ENCODE assay signal across 15 cellular contexts in the genomic region with DNA sequence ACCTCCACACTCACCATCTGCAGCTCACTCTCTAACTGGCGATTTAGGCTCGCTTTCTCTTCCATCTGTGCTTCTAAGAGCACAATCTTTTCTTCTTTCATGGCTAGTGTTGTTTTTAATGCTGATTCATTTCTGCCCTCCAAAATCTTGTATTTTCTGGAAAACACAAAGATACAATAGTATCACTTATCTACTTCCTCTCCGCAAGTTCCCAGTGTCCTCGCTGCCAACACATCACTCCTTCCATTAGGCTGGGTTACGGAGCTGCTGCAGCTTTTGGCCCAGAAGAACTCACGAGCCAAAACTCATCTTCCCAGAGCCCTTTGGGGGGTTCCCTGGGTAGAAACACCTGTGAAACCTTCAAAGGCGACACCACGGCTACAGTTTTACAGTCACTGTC.
DNase-seq lines count a peak whose midpoint lies in the region; ATAC-seq and TF ChIP-seq lines count a peak whose summit lies in the region.
"Had no signal": no experiment of that assay in that cellular context is flagged by ENCODE, and none has a peak within 500 bp of the region (broad histone marks: within the 10 kb centered on the region; RNA-seq: fewer than 3 reads in every experiment).

No MANE protein-coding gene starts in this region.

- CTCF ChIA-PET in activated CD4-positive, alpha-beta T cell treated with anti-CD3 and anti-CD28 coated beads for 36 hours (lab: Charles Lee), result no interaction called here
- CTCF ChIA-PET in PC-9 (lab: Charles Lee), result no interaction called here

- H3K27me3 Mint-ChIP-seq in activated CD4-positive, alpha-beta T cell treated with anti-CD3 and anti-CD28 coated beads for 36 hours, result no peaks in the 10 kb centered on the region
- no peaks in the 10 kb centered on the region for H3K27me3 Mint-ChIP-seq in stimulated activated naive CD8-positive, alpha-beta T cell treated with anti-CD3 and anti-CD28 coated beads, Interleukin-15, Interleukin-2, amounts not matched to agents 100 ng/mL and 50 ng/mL, for 24 hours
- H3K27me3 Mint-ChIP-seq in endothelial cell (ENCODE audit: unreplicated experiment), result peaks cover 9% of the 10 kb centered on the region

- BruUV-seq in PC-9 (replicated peaks; lab: Mats Ljungman, UMichigan), result no TSS peak

- DNase-seq in activated CD4-positive, alpha-beta T cell treated with anti-CD3 and anti-CD28 coated beads for 36 hours, result no peak
- no peak for DNase-seq in activated CD4-positive, alpha-beta T cell treated with anti-CD3 and anti-CD28 coated beads for 48 hours
- DNase-seq in stimulated activated naive CD8-positive, alpha-beta T cell treated with anti-CD3 and anti-CD28 coated beads, Interleukin-15, Interleukin-2, amounts not matched to agents 100 U/mL and 50 U/mL, for 24 hours, result no peak
- no peak for DNase-seq in endothelial cell (ENCODE audit: low spot score)
- DNase-seq in testis, result peak; percentile 42
- no peak for DNase-seq in PC-9
- no peak for DNase-seq in hepatic stellate cell (ENCODE audit: low spot score)
- DNase-seq: Calu3, DMS79, H9, NCI-H187 treated with DMSO at 0.1 percent for 48 hours, NCI-H2171 treated with DMSO at 0.1 percent for 48 hours, NCI-H510A treated with DMSO at 0.1 percent for 48 hours had no signal

- no peak overlapping the region for H2AFZ ChIP-seq in PC-9

- H3K79me2 ChIP-seq in PC-9 (ENCODE audit: low read depth), result no peaks in the 10 kb centered on the region

- H3K4me2 ChIP-seq in PC-9, result no peak overlapping the region

- H3K36me3 ChIP-seq in testis (ENCODE audit: low read depth, missing control alignments), result no peaks in the 10 kb centered on the region
- H3K36me3 ChIP-seq in PC-9 (ENCODE audit: low read depth), result no peaks in the 10 kb centered on the region

- TF ChIP-seq POLR2A in testis (IDR thresholded peaks at IDR 0.05), result no peak

- peaks cover 74% of the 10 kb centered on the region for H3K36me3 Mint-ChIP-seq in activated CD4-positive, alpha-beta T cell treated with anti-CD3 and anti-CD28 coated beads for 36 hours (ENCODE audit: low read depth)
- H3K36me3 Mint-ChIP-seq in stimulated activated naive CD8-positive, alpha-beta T cell treated with anti-CD3 and anti-CD28 coated beads, Interleukin-15, Interleukin-2, amounts not matched to agents 100 ng/mL and 50 ng/mL, for 24 hours (ENCODE audit: low read depth), result peaks cover 76% of the 10 kb centered on the region
- H3K36me3 Mint-ChIP-seq in endothelial cell (ENCODE audit: low read depth, unreplicated experiment), result peaks cover 51% of the 10 kb centered on the region

- intact Hi-C loops in activated CD4-positive, alpha-beta T cell treated with anti-CD3 and anti-CD28 coated beads for 36 hours (cut with DNase I, micrococcal nuclease), result no loop called here
- intact Hi-C loops in testis (cut with DNase I; ENCODE audit: low total_unique reads), result no loop called here
- intact Hi-C loops in PC-9 (cut with micrococcal nuclease; ENCODE audit: unreplicated experiment), result no loop called here

- no peaks in the 10 kb centered on the region for H3K9me3 ChIP-seq in testis
- no peaks in the 10 kb centered on the region for H3K9me3 ChIP-seq in PC-9 (ENCODE audit: insufficient read depth, low read depth)

- TF ChIP-seq CTCF in endothelial cell (IDR thresholded peaks at IDR 0.05; ENCODE audit: unreplicated experiment) (no peak), testis (IDR thresholded peaks at IDR 0.05) (no peak), PC-9 (conservative IDR thresholded peaks at IDR 0.05) (no peak)

- no peaks in the 10 kb centered on the region for H4K20me1 ChIP-seq in PC-9 (ENCODE audit: insufficient read depth)

- no peak overlapping the region for H3K27ac ChIP-seq in testis
- no peak overlapping the region for H3K27ac ChIP-seq in PC-9
- H3K27ac ChIP-seq: C4-2B had no signal

- peak overlapping the region; percentile 77 for H3K27ac Mint-ChIP-seq in activated CD4-positive, alpha-beta T cell treated with anti-CD3 and anti-CD28 coated beads for 36 hours
- H3K27ac Mint-ChIP-seq in stimulated activated naive CD8-positive, alpha-beta T cell treated with anti-CD3 and anti-CD28 coated beads, Interleukin-15, Interleukin-2, amounts not matched to agents 100 ng/mL and 50 ng/mL, for 24 hours, result peak overlapping the region; percentile 29
- H3K27ac Mint-ChIP-seq in endothelial cell (ENCODE audit: unreplicated experiment), result peak overlapping the region; percentile 3

- H3K4me1 Mint-ChIP-seq in activated CD4-positive, alpha-beta T cell treated with anti-CD3 and anti-CD28 coated beads for 36 hours, result peaks cover 40% of the 10 kb centered on the region
- H3K4me1 Mint-ChIP-seq in stimulated activated naive CD8-positive, alpha-beta T cell treated with anti-CD3 and anti-CD28 coated beads, Interleukin-15, Interleukin-2, amounts not matched to agents 100 ng/mL and 50 ng/mL, for 24 hours (ENCODE audit: low read depth), result peaks cover 39% of the 10 kb centered on the region
- peaks cover 9% of the 10 kb centered on the region for H3K4me1 Mint-ChIP-seq in endothelial cell (ENCODE audit: unreplicated experiment)

- no peak overlapping the region for H3K4me3 Mint-ChIP-seq in activated CD4-positive, alpha-beta T cell treated with anti-CD3 and anti-CD28 coated beads for 36 hours
- H3K4me3 Mint-ChIP-seq in stimulated activated naive CD8-positive, alpha-beta T cell treated with anti-CD3 and anti-CD28 coated beads, Interleukin-15, Interleukin-2, amounts not matched to agents 100 ng/mL and 50 ng/mL, for 24 hours, result no peak overlapping the region
- H3K4me3 Mint-ChIP-seq in endothelial cell (ENCODE audit: unreplicated experiment), result peak overlapping the region; percentile 14
- H3K4me3 Mint-ChIP-seq: H9 had no signal

- no peaks in the 10 kb centered on the region for H3K9me3 Mint-ChIP-seq in activated CD4-positive, alpha-beta T cell treated with anti-CD3 and anti-CD28 coated beads for 36 hours (ENCODE audit: low read depth)
- no peaks in the 10 kb centered on the region for H3K9me3 Mint-ChIP-seq in stimulated activated naive CD8-positive, alpha-beta T cell treated with anti-CD3 and anti-CD28 coated beads, Interleukin-15, Interleukin-2, amounts not matched to agents 100 ng/mL and 50 ng/mL, for 24 hours
- no peaks in the 10 kb centered on the region for H3K9me3 Mint-ChIP-seq in endothelial cell (ENCODE audit: unreplicated experiment)

- WGBS in testis, 2 donors, result 73 to 76% methylated on average over 8 of the region's 8 CpGs

- no peaks in the 10 kb centered on the region for H3K27me3 ChIP-seq in testis
- H3K27me3 ChIP-seq in PC-9 (ENCODE audit: insufficient read depth, low read depth), result no peaks in the 10 kb centered on the region

- H3K4me1 ChIP-seq in testis (no peaks in the 10 kb centered on the region), PC-9 (replicated peaks; ENCODE audit: insufficient read depth) (no peaks in the 10 kb centered on the region)

- H3K4me3 ChIP-seq in testis, result no peak overlapping the region
- no peak overlapping the region for H3K4me3 ChIP-seq in PC-9

- POLR2A ChIA-PET in activated CD4-positive, alpha-beta T cell treated with anti-CD3 and anti-CD28 coated beads for 36 hours (lab: Charles Lee), result no interaction called here
- POLR2A ChIA-PET in PC-9 (lab: Charles Lee; ENCODE audit: unreplicated experiment), result no interaction called here

- ATAC-seq in activated CD4-positive, alpha-beta T cell treated with anti-CD3 and anti-CD28 coated beads for 36 hours, result no peak
- no peak for ATAC-seq in stimulated activated naive CD8-positive, alpha-beta T cell treated with anti-CD3 and anti-CD28 coated beads, Interleukin-15, Interleukin-2, amounts not matched to agents 100 U/mL and 50 U/mL, for 24 hours

- H3K9me2 ChIP-seq in PC-9 (ENCODE audit: insufficient read depth), result no peaks in the 10 kb centered on the region

- H3F3A ChIP-seq in PC-9 (ENCODE audit: insufficient read depth, low read depth), result no peaks in the 10 kb centered on the region

Comparison
In these comparisons a context has a peak if more than half of its experiments do, and no peak if none do; other contexts are left out.
1. H3K27ac Mint-ChIP-seq: peak in every context shown above with its lines; median percentile 77 in activated CD4-positive, alpha-beta T cell treated with anti-CD3 and anti-CD28 coated beads for 36 hours; 29 in stimulated activated naive CD8-positive, alpha-beta T cell treated with anti-CD3 and anti-CD28 coated beads, Interleukin-15, Interleukin-2, amounts not matched to agents 100 ng/mL and 50 ng/mL, for 24 hours; 3 in endothelial cell.